ENCODE assay signal across 24 cellular contexts in the genomic region with DNA sequence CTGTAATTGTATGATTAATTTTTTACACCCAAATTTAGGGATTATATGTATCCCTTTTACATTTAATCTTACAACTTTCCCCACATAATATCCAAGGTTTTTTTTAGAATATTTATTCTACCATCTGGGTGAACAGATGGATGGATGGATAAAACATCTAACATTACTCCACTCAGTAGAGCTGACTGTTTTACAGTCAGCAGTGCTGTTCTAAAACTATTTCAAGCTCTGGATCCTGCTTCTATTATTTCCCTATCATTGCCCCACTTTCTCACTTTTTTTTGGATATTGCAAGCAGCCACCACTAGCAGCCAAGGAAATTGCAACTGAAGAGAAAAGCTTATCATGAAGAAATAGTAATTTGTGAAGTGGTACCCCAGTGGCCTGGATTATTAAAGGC.
"Had no signal": no experiment of that assay in that cellular context is flagged by ENCODE, and none has a peak within 500 bp of the region (broad histone marks: within the 10 kb centered on the region; RNA-seq: fewer than 3 reads in every experiment).

No MANE protein-coding gene starts in this region.

- H3K27me3 Mint-ChIP-seq: activated CD4-positive, alpha-beta T cell treated with anti-CD3 and anti-CD28 coated beads, Interleukin-2, amount 10 ng/mL, durations not matched to agents 7 days and 5 days; activated naive CD8-positive, alpha-beta T cell; T-cell had no signal

- H3K9me3 Mint-ChIP-seq: activated CD4-positive, alpha-beta memory T cell treated with anti-CD3 and anti-CD28 coated beads for 36 hours; activated CD4-positive, alpha-beta T cell treated with anti-CD3 and anti-CD28 coated beads, Interleukin-2, amount 10 ng/mL, durations not matched to agents 7 days and 5 days had no signal

- H3K4me1 Mint-ChIP-seq: activated B cell treated with CpG ODN at 0.5 μM for 24 hours; activated CD4-positive, alpha-beta T cell treated with anti-CD3 and anti-CD28 coated beads, Interleukin-2, amount 10 ng/mL, durations not matched to agents 7 days and 5 days; T-cell had no signal

- H3K4me2 ChIP-seq: KMS-11 had no signal

- H3K9ac ChIP-seq: KMS-11 had no signal

- H3K27ac Mint-ChIP-seq: activated B cell treated with CpG ODN at 0.5 μM for 24 hours; activated CD4-positive, alpha-beta memory T cell treated with anti-CD3 and anti-CD28 coated beads for 36 hours; activated CD4-positive, alpha-beta T cell treated with anti-CD3 and anti-CD28 coated beads, Interleukin-2, amount 10 ng/mL, durations not matched to agents 7 days and 5 days; activated naive CD8-positive, alpha-beta T cell; T-cell had no signal

- H3K27ac ChIP-seq: brain microvascular endothelial cell, cardiac muscle cell, KMS-11, SK-N-MC had no signal

- H3K36me3 Mint-ChIP-seq: T-cell had no signal

- H3K4me3 Mint-ChIP-seq: activated B cell treated with CpG ODN at 0.5 μM for 24 hours; activated CD4-positive, alpha-beta memory T cell treated with anti-CD3 and anti-CD28 coated beads for 36 hours; activated CD4-positive, alpha-beta T cell treated with anti-CD3 and anti-CD28 coated beads, Interleukin-2, amount 10 ng/mL, durations not matched to agents 7 days and 5 days; activated naive CD8-positive, alpha-beta T cell; activated T-cell treated with anti-CD3 and anti-CD28 coated beads, Interleukin-2, amount 50 U/mL, for 4 hours; T-cell had no signal

- H3K4me3 ChIP-seq: cardiac muscle cell, SK-N-MC had no signal

- FAIRE-seq: TTC549 had no signal

- DNase-seq: activated B cell treated with CpG ODN at 0.5 μM for 24 hours; activated CD4-positive, alpha-beta memory T cell treated with anti-CD3 and anti-CD28 coated beads for 36 hours; activated CD4-positive, alpha-beta T cell treated with anti-CD3 and anti-CD28 coated beads, Interleukin-2, amount 10 ng/mL, durations not matched to agents 7 days and 5 days; activated CD8-positive, alpha-beta memory T cell treated with anti-CD3 and anti-CD28 coated beads for 24 hours; activated effector memory CD4-positive, alpha-beta T cell treated with anti-CD3 and anti-CD28 coated beads, Interleukin-2, amount 50 U/mL, for 16 hours; activated naive CD4-positive, alpha-beta T cell treated with Interleukin-2 at 50 U/mL for 16 hours; activated T-cell treated with anti-CD3 and anti-CD28 coated beads, Interleukin-2, amount 50 U/mL, for 4 hours; brain microvascular endothelial cell; NCI-H1092; NCI-H1417 treated with DMSO at 0.1 percent for 48 hours; NCI-H187; NCI-H2227 treated with DMSO at 0.1 percent for 48 hours; NCI-H446 treated with DMSO at 0.1 percent for 48 hours; NCI-H526 treated with DMSO at 0.1 percent for 48 hours; NCI-H82; SIG-M5; T-cell; T-helper 2 cell; T1000 had no signal

- H3K36me3 ChIP-seq: brain microvascular endothelial cell, cardiac muscle cell had no signal

- H3K27me3 ChIP-seq: brain microvascular endothelial cell, cardiac muscle cell had no signal

- ATAC-seq: activated T-cell treated with anti-CD3 and anti-CD28 coated beads, Interleukin-2, amount 50 U/mL, for 4 hours; T-cell had no signal
